ENCODE assay signal across 8 cellular contexts in genomic region chr12:24705741-24706358, GRCh38.
DNase-seq lines count a peak whose midpoint lies in the region; ATAC-seq and TF ChIP-seq lines count a peak whose summit lies in the region.

No MANE protein-coding gene starts in this region.

- no peak overlapping the region for H3K4me2 ChIP-seq in GM23248 (ENCODE audit: unreplicated experiment)

- H3K9me3 ChIP-seq in GM23248 (ENCODE audit: low read depth), result no peaks in the 10 kb centered on the region
- H3K9me3 ChIP-seq in tibial nerve, result no peaks in the 10 kb centered on the region

- H3F3A ChIP-seq in GM23248 (ENCODE audit: insufficient read depth), result no peaks in the 10 kb centered on the region

- H3K36me3 Mint-ChIP-seq in mesothelial cell of epicardium, result no peaks in the 10 kb centered on the region
- H3K36me3 Mint-ChIP-seq in nephron progenitor cell (ENCODE audit: low read depth), result no peaks in the 10 kb centered on the region

- H3K79me2 ChIP-seq in GM23248 (ENCODE audit: insufficient read depth), result no peaks in the 10 kb centered on the region

- H3K27ac Mint-ChIP-seq in mesothelial cell of epicardium (peak overlapping the region; percentile 88), nephron progenitor cell (no peak overlapping the region)

- 3% methylated on average over 4 of the region's 4 CpGs for WGBS in GM23248 (ENCODE audit: low coverage in 1 of 2, low lambda C conversion rate in 2 of 2, missing lambda C conversion rate in 2 of 2), 2 experiments
- 35 to 40% methylated on average over 4 of the region's 4 CpGs for WGBS in tibial nerve, 2 donors

- H3K4me1 ChIP-seq in GM23248 (ENCODE audit: insufficient read depth) (no peaks in the 10 kb centered on the region), tibial nerve (peaks cover 0 to 12% (median 0%) of the 10 kb centered on the region in 4 donors)

- DNase-seq in GM23248, result no peak
- DNase-seq in Kasumi-1 (lab: John Stamatoyannopoulos, UW), result peak; percentile 25 to 48
- DNase-seq in mesothelial cell of epicardium (ENCODE audit: low spot score in 2 of 2, unreplicated experiment in 2 of 2), result no peak
- DNase-seq in nephron progenitor cell, result no peak
- no peak for DNase-seq in tibial nerve (ENCODE audit: low spot score in 2 of 2)
- no peak for DNase-seq in NCI-H1417 (lab: John Stamatoyannopoulos, UW)
- no peak for DNase-seq in NCI-H1048 (lab: John Stamatoyannopoulos, UW)

- peaks cover 5% of the 10 kb centered on the region for H3K9me3 Mint-ChIP-seq in mesothelial cell of epicardium
- peaks cover 4% of the 10 kb centered on the region for H3K9me3 Mint-ChIP-seq in nephron progenitor cell

- TF ChIP-seq EP300 in tibial nerve (IDR thresholded peaks at IDR 0.05), result no peak

- no peak for TF ChIP-seq POLR2A in tibial nerve (IDR thresholded peaks at IDR 0.05)

- no peaks in the 10 kb centered on the region for H3K36me3 ChIP-seq in GM23248 (ENCODE audit: low read depth)
- H3K36me3 ChIP-seq in tibial nerve, result no peaks in the 10 kb centered on the region

- peak; percentile 100 for ATAC-seq in GM18873 (IDR thresholded peaks at IDR 0.05; ENCODE audit: low FRiP score, unreplicated experiment)

- no peaks in the 10 kb centered on the region for H3K27me3 Mint-ChIP-seq in mesothelial cell of epicardium (ENCODE audit: low read depth)
- H3K27me3 Mint-ChIP-seq in nephron progenitor cell (ENCODE audit: low read depth, poor library complexity), result no peaks in the 10 kb centered on the region

- H3K27ac ChIP-seq in GM23248 (no peak overlapping the region), tibial nerve (peak overlapping the region in 1 of 4 donors; percentile 5)

- no peaks in the 10 kb centered on the region for H4K20me1 ChIP-seq in GM23248 (ENCODE audit: insufficient read depth)

- H3K27me3 ChIP-seq in GM23248 (replicated peaks; ENCODE audit: insufficient read depth) (no peaks in the 10 kb centered on the region), tibial nerve (no peaks in the 10 kb centered on the region)

- in situ Hi-C loops in GM23248 (cut with MboI), result no loop called here

- no peaks in the 10 kb centered on the region for H3K9me2 ChIP-seq in GM23248 (ENCODE audit: insufficient read depth)

- TF ChIP-seq CTCF in mesothelial cell of epicardium (IDR thresholded peaks at IDR 0.05; ENCODE audit: unreplicated experiment) (no peak), nephron progenitor cell (IDR thresholded peaks at IDR 0.05) (no peak), tibial nerve (IDR thresholded peaks at IDR 0.05) (no peak)

- H3K4me3 ChIP-seq in GM23248 (no peak overlapping the region), tibial nerve (no peak overlapping the region)

- no peak overlapping the region for H3K9ac ChIP-seq in GM23248

- H3K4me1 Mint-ChIP-seq in mesothelial cell of epicardium (peaks cover 11% of the 10 kb centered on the region), nephron progenitor cell (no peaks in the 10 kb centered on the region)

- H3K4me3 Mint-ChIP-seq in mesothelial cell of epicardium (no peak overlapping the region), nephron progenitor cell (no peak overlapping the region)

- H2AFZ ChIP-seq in GM23248, result peak overlapping the region; percentile 53

Comparison
In these comparisons a context has a peak if more than half of its experiments do, and no peak if none do; other contexts are left out.
1. DNase-seq: peak in Kasumi-1 (2 of 2); none in GM23248 (single experiment), mesothelial cell of epicardium (0 of 2), nephron progenitor cell (single experiment), tibial nerve (0 of 2), NCI-H1417 (0 of 3) and NCI-H1048 (single experiment).